Comparison of ENCODE assay signal across 17 cellular contexts in the genomic region with DNA sequence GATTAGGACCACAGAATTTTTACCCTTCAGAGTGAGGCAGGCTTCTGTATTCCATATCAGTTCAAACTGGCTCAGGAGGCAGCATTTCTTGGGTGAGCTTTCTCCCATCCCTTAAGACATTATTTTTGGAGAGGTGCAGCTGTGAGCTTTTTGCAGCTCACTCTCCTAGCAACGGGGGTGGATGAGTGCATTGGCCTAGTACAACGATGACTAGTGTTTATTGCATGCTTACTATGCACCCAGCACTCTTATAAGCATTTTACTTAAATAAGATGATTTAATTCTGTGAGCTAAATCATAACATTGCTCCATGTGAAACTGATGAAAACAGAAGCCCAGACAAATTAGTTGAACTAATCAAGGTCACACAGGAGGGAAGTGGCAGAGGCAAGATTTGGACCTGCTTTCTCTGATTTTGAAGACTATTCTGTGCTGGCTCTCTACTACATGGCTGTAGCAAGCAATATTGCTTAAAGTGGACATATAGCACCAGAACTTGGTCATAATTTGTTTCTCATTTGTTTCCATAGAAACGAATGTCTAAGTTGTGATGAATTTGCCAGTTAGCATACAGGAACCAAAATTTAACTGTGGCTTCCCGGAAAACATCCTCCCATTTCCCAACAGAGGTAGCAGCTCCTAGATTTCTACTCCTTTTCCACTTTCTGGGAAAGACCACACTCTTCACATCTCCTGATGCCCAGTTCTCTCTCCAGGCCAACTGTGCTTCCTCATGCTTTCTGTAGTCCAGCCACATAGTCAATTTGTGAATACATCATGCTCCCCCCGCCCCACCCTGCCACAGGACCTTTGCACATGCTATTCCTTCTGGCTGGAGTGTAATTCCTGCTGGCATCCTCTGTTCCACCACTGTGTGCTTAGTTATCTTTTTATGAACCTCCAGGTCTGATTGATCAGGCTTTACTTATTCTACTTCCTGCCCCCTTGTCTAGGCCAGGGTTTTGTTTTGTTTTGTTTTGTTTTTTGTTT.
DNase-seq lines count a peak whose midpoint lies in the region; TF ChIP-seq lines count a peak whose summit lies in the region.
"Had no signal": no experiment of that assay in that cellular context is flagged by ENCODE, and none has a peak within 500 bp of the region (broad histone marks: within the 10 kb centered on the region; RNA-seq: fewer than 3 reads in every experiment).

No MANE protein-coding gene starts in this region.

- peaks cover 26% of the 10 kb centered on the region for H3K4me1 ChIP-seq in GM23248 (ENCODE audit: insufficient read depth)
- peaks cover 16% of the 10 kb centered on the region for H3K4me1 ChIP-seq in adipocyte (ENCODE audit: control insufficient read depth, insufficient read depth, low read length)
- peaks cover 17% of the 10 kb centered on the region for H3K4me1 ChIP-seq in parathyroid adenoma

- H3K36me3 ChIP-seq in GM23248 (ENCODE audit: low read depth) (no peaks in the 10 kb centered on the region), adipocyte (ENCODE audit: control insufficient read depth, insufficient read depth, low read length, severe bottlenecking) (no peaks in the 10 kb centered on the region), parathyroid adenoma (ENCODE audit: control insufficient read depth, insufficient read depth, low read length) (no peaks in the 10 kb centered on the region)

- H3K9ac ChIP-seq in GM23248, result peak overlapping the region; percentile 26
- H3K9ac ChIP-seq in adipocyte (ENCODE audit: low read length), result no peak overlapping the region
- H3K9ac ChIP-seq in parathyroid adenoma, result no peak overlapping the region

- H3F3A ChIP-seq in GM23248 (ENCODE audit: insufficient read depth), result peaks cover 28% of the 10 kb centered on the region

- no peaks in the 10 kb centered on the region for H3K36me3 Mint-ChIP-seq in activated CD4-positive, alpha-beta T cell treated with anti-CD3 and anti-CD28 coated beads, Interleukin-2, amount 10 ng/mL, durations not matched to agents 24 days and 14 days (ENCODE audit: low read depth)

- in situ Hi-C loops in GM23248 (cut with MboI), result no loop called here

- no peaks in the 10 kb centered on the region for H3K9me3 ChIP-seq in GM23248 (ENCODE audit: low read depth)
- H3K9me3 ChIP-seq in adipocyte (ENCODE audit: control insufficient read depth, low read length), result no peaks in the 10 kb centered on the region
- no peaks in the 10 kb centered on the region for H3K9me3 ChIP-seq in parathyroid adenoma (ENCODE audit: control insufficient read depth, low read length)

- no peak overlapping the region for H3K27ac Mint-ChIP-seq in activated CD4-positive, alpha-beta T cell treated with anti-CD3 and anti-CD28 coated beads, Interleukin-2, amount 10 ng/mL, durations not matched to agents 24 days and 14 days
- H3K27ac Mint-ChIP-seq: CD4-positive, alpha-beta T cell; T-helper 17 cell had no signal

- H3K4me3 ChIP-seq in GM23248, result no peak overlapping the region
- H3K4me3 ChIP-seq in adipocyte (ENCODE audit: low read length), result no peak overlapping the region
- H3K4me3 ChIP-seq in fibroblast of mammary gland (ENCODE audit: control insufficient read depth, low read depth, low read length), result no peak overlapping the region
- no peak overlapping the region for H3K4me3 ChIP-seq in parathyroid adenoma (ENCODE audit: low read depth, low read length)

- no peaks in the 10 kb centered on the region for H3K4me1 Mint-ChIP-seq in activated CD4-positive, alpha-beta T cell treated with anti-CD3 and anti-CD28 coated beads, Interleukin-2, amount 10 ng/mL, durations not matched to agents 24 days and 14 days
- H3K4me1 Mint-ChIP-seq: T-helper 17 cell had no signal

- H3K4me2 ChIP-seq in GM23248 (ENCODE audit: unreplicated experiment) (peak overlapping the region; percentile 30), parathyroid adenoma (ENCODE audit: low read length) (no peak overlapping the region)

- H3K9me3 Mint-ChIP-seq in activated CD4-positive, alpha-beta T cell treated with anti-CD3 and anti-CD28 coated beads, Interleukin-2, amount 10 ng/mL, durations not matched to agents 24 days and 14 days, result peaks cover 7% of the 10 kb centered on the region
- H3K9me3 Mint-ChIP-seq: CD4-positive, alpha-beta T cell had no signal

- TF ChIP-seq CTCF in fibroblast of mammary gland (conservative IDR thresholded peaks at IDR 0.05; ENCODE audit: control insufficient read depth, insufficient read depth, low read depth, low read length) (no peak), parathyroid adenoma (IDR thresholded peaks at IDR 0.05) (no peak)

- no peaks in the 10 kb centered on the region for H3K27me3 ChIP-seq in GM23248 (replicated peaks; ENCODE audit: insufficient read depth)
- no peaks in the 10 kb centered on the region for H3K27me3 ChIP-seq in adipocyte (replicated peaks; ENCODE audit: control insufficient read depth, insufficient read depth, low read length)
- H3K27me3 ChIP-seq in parathyroid adenoma (ENCODE audit: control insufficient read depth, insufficient read depth, low read length), result no peaks in the 10 kb centered on the region

- no peaks in the 10 kb centered on the region for H4K20me1 ChIP-seq in GM23248 (ENCODE audit: insufficient read depth)

- DNase-seq in GM23248, result peak; percentile 90
- peak; percentile 59 for DNase-seq in adipocyte (ENCODE audit: low read depth)
- DNase-seq in fibroblast of mammary gland (ENCODE audit: low read depth), result peak; percentile 80
- DNase-seq in NCI-H2081 (lab: John Stamatoyannopoulos, UW), result no peak
- no peak for DNase-seq in activated naive CD4-positive, alpha-beta T cell treated with Interleukin-2 at 50 U/mL for 16 hours
- no peak for DNase-seq in activated CD4-positive, alpha-beta T cell treated with anti-CD3 and anti-CD28 coated beads, Interleukin-2, amount 10 ng/mL, durations not matched to agents 24 days and 14 days
- no peak for DNase-seq in activated CD4-positive, CD25-positive, alpha-beta regulatory T cell treated with anti-CD3 and anti-CD28 coated beads, Interleukin-2, amount 50 U/mL, for 72 hours
- DNase-seq: activated CD4-positive, CD25-positive, alpha-beta regulatory T cell; activated gamma-delta T cell treated with Interleukin-2 at 50 U/mL for 16 hours; CD4-positive, alpha-beta T cell; glutamatergic neuron; NCI-H2029; NCI-H69; RPMI8226; stimulated activated CD4-positive, alpha-beta T cell treated with anti-CD3 and anti-CD28 coated beads, Interleukin-12 subunit alpha, Interleukin-12 subunit beta, amount 100 ng/mL, for 4 hours; T-helper 17 cell had no signal

- WGBS in GM23248 (ENCODE audit: low coverage in 1 of 2, low lambda C conversion rate in 2 of 2, missing lambda C conversion rate in 2 of 2), 2 experiments, result 42 to 48% methylated on average over 5 of the region's 5 CpGs

- H2AFZ ChIP-seq in GM23248 (peak overlapping the region; percentile 19; the same call in 1 of the 2 replicates), parathyroid adenoma (peak overlapping the region; percentile 54)

- no peaks in the 10 kb centered on the region for H3K27me3 Mint-ChIP-seq in activated CD4-positive, alpha-beta T cell treated with anti-CD3 and anti-CD28 coated beads, Interleukin-2, amount 10 ng/mL, durations not matched to agents 24 days and 14 days
- H3K27me3 Mint-ChIP-seq: T-helper 17 cell had no signal

- peak overlapping the region; percentile 55 for H3K27ac ChIP-seq in GM23248
- H3K27ac ChIP-seq in parathyroid adenoma, result no peak overlapping the region

- H3K79me2 ChIP-seq in GM23248 (ENCODE audit: insufficient read depth), result no peaks in the 10 kb centered on the region
- no peaks in the 10 kb centered on the region for H3K79me2 ChIP-seq in parathyroid adenoma

- H3K9me2 ChIP-seq in GM23248 (ENCODE audit: insufficient read depth), result no peaks in the 10 kb centered on the region

- intact Hi-C loops in activated CD4-positive, alpha-beta T cell treated with anti-CD3 and anti-CD28 coated beads, Interleukin-2, amount 10 ng/mL, durations not matched to agents 24 days and 14 days (cut with micrococcal nuclease), result no loop called here

- H3K4me3 Mint-ChIP-seq in activated CD4-positive, alpha-beta T cell treated with anti-CD3 and anti-CD28 coated beads, Interleukin-2, amount 10 ng/mL, durations not matched to agents 24 days and 14 days, result no peak overlapping the region
- H3K4me3 Mint-ChIP-seq: CD4-positive, alpha-beta T cell; T-helper 17 cell had no signal

Comparison
In these comparisons a context has a peak if more than half of its experiments do, and no peak if none do; other contexts are left out.
1. DNase-seq: peak in GM23248 (single experiment), adipocyte (single experiment) and fibroblast of mammary gland (single experiment); none in NCI-H2081 (0 of 2), activated naive CD4-positive, alpha-beta T cell treated with Interleukin-2 at 50 U/mL for 16 hours (single experiment), activated CD4-positive, alpha-beta T cell treated with anti-CD3 and anti-CD28 coated beads, Interleukin-2, amount 10 ng/mL, durations not matched to agents 24 days and 14 days (single experiment) and activated CD4-positive, CD25-positive, alpha-beta regulatory T cell treated with anti-CD3 and anti-CD28 coated beads, Interleukin-2, amount 50 U/mL, for 72 hours (single experiment).